Comparison of ENCODE assay signal across 25 cellular contexts in genomic region chr17:45681706-45682105, GRCh38.
"Had no signal": no experiment of that assay in that cellular context is flagged by ENCODE, and none has a peak within 500 bp of the region (broad histone marks: within the 10 kb centered on the region; RNA-seq: fewer than 3 reads in every experiment).

No MANE protein-coding gene starts in this region.

- H3K27ac Mint-ChIP-seq: mesothelial cell of epicardium; natural killer cell treated with Interleukin-12 subunit alpha and Interleukin-12 subunit beta and Interleukin-15 and Interleukin-18, amount 100 ng/mL, for 72 hours; stimulated activated naive B cell treated with anti-CD40 and anti-IgM and Interleukin-4, amounts not matched to agents 10 μg/mL and 1 μg/mL and 100 μg/mL, for 72 hours; stimulated activated naive CD8-positive, alpha-beta T cell treated with anti-CD3 and anti-CD28 coated beads, Interleukin-15, Interleukin-2, amounts not matched to agents 100 ng/mL and 50 ng/mL, for 24 hours had no signal

- DNase-seq: dorsolateral prefrontal cortex; effector CD4-positive, alpha-beta T cell; gastrocnemius medialis; head of caudate nucleus; kidney; mesenchymal stem cell; mucosa of descending colon; naive B cell; pancreas; retina; right lobe of liver; small intestine; stimulated activated CD4-positive, alpha-beta T cell treated with anti-CD3 and anti-CD28 coated beads, Interleukin-15, amount 100 ng/mL, for 24 hours; stimulated activated CD4-positive, alpha-beta T cell treated with anti-CD3 and anti-CD28 coated beads, Interleukin-2, amount 100 ng/mL, for 48 hours; stimulated activated naive B cell treated with anti-CD40 and anti-IgM and Interleukin-4, amounts not matched to agents 10 μg/mL and 1 μg/mL and 100 μg/mL, for 72 hours; upper lobe of left lung had no signal

- H3K27me3 ChIP-seq: dorsolateral prefrontal cortex, pancreas, right lobe of liver, tibial nerve, upper lobe of left lung had no signal

- H3K4me1 Mint-ChIP-seq: mesothelial cell of epicardium; naive B cell; neural crest cell; stimulated activated naive B cell treated with anti-CD40 and anti-IgM and Interleukin-4, amounts not matched to agents 10 μg/mL and 1 μg/mL and 100 μg/mL, for 72 hours had no signal

- ATAC-seq: gastrocnemius medialis; left lobe of liver; mucosa of descending colon; pancreas; stimulated activated naive B cell treated with anti-CD40 and anti-IgM and Interleukin-4, amounts not matched to agents 10 μg/mL and 1 μg/mL and 100 μg/mL, for 72 hours had no signal

- H3K36me3 ChIP-seq: gastrocnemius medialis, neutrophil, pancreas, right lobe of liver, thoracic aorta, tibial nerve, upper lobe of left lung had no signal

- H3K4me3 Mint-ChIP-seq: mesothelial cell of epicardium; naive B cell; natural killer cell treated with Interleukin-12 subunit alpha and Interleukin-12 subunit beta and Interleukin-15 and Interleukin-18, amount 100 ng/mL, for 72 hours; neural crest cell; stimulated activated naive B cell treated with anti-CD40 and anti-IgM and Interleukin-4, amounts not matched to agents 10 μg/mL and 1 μg/mL and 100 μg/mL, for 72 hours; stimulated activated naive CD8-positive, alpha-beta T cell treated with anti-CD3 and anti-CD28 coated beads, Interleukin-15, Interleukin-2, amounts not matched to agents 100 ng/mL and 50 ng/mL, for 24 hours had no signal

- H3K27ac ChIP-seq: dorsolateral prefrontal cortex, gastrocnemius medialis, neutrophil, pancreas, right lobe of liver, thoracic aorta, tibial nerve, upper lobe of left lung had no signal

- H3K4me3 ChIP-seq: dorsolateral prefrontal cortex, gastrocnemius medialis, lung, mucosa of descending colon, pancreas, right lobe of liver, thoracic aorta, tibial nerve, upper lobe of left lung had no signal

- H3K36me3 Mint-ChIP-seq: mesothelial cell of epicardium; naive B cell; natural killer cell treated with Interleukin-12 subunit alpha and Interleukin-12 subunit beta and Interleukin-15 and Interleukin-18, amount 100 ng/mL, for 72 hours; stimulated activated naive B cell treated with anti-CD40 and anti-IgM and Interleukin-4, amounts not matched to agents 10 μg/mL and 1 μg/mL and 100 μg/mL, for 72 hours had no signal

- H3K4me1 ChIP-seq: gastrocnemius medialis, pancreas, right lobe of liver, tibial nerve, upper lobe of left lung had no signal

- H3K9me3 Mint-ChIP-seq: natural killer cell treated with Interleukin-12 subunit alpha and Interleukin-12 subunit beta and Interleukin-15 and Interleukin-18, amount 100 ng/mL, for 72 hours; neural crest cell; stimulated activated naive CD8-positive, alpha-beta T cell treated with anti-CD3 and anti-CD28 coated beads, Interleukin-15, Interleukin-2, amounts not matched to agents 100 ng/mL and 50 ng/mL, for 24 hours had no signal
